26 cellular contexts compared by ENCODE assay signal in genomic region chr1:45395051-45395450, GRCh38.
DNase-seq lines count a peak whose midpoint lies in the region; ATAC-seq and TF ChIP-seq lines count a peak whose summit lies in the region.
"Had no signal": no experiment of that assay in that cellular context is flagged by ENCODE, and none has a peak within 500 bp of the region (broad histone marks: within the 10 kb centered on the region; RNA-seq: fewer than 3 reads in every experiment).

No MANE protein-coding gene starts in this region.

- H3K27ac Mint-ChIP-seq in activated naive CD4-positive, alpha-beta T cell treated with anti-CD3 and anti-CD28 coated beads, Interleukin-2, amount 50 U/mL, for 24 hours, result peak overlapping the region; percentile 71
- H3K27ac Mint-ChIP-seq in stimulated activated memory B cell treated with anti-CD40 and anti-IgM and Interleukin-4, amounts not matched to agents 10 μg/mL and 1 μg/mL and 100 μg/mL, for 72 hours, result peak overlapping the region; percentile 77
- H3K27ac Mint-ChIP-seq: activated CD4-positive, alpha-beta T cell treated with anti-CD3 and anti-CD28 coated beads for 36 hours; activated naive CD8-positive, alpha-beta T cell had no signal

- H3K4me3 ChIP-seq in epithelial cell of esophagus (ENCODE audit: low read length), result no peak overlapping the region
- H3K4me3 ChIP-seq: breast epithelium, ovary, Peyer's patch, skin epidermis had no signal

- TF ChIP-seq POLR2A in GM18505 (IDR thresholded peaks at IDR 0.05; ENCODE audit: borderline replicate concordance, extremely low read depth, insufficient read depth, insufficient read length), result no peak

- no peak for ATAC-seq in stimulated activated memory B cell treated with anti-CD40 and anti-IgM and Interleukin-4, amounts not matched to agents 10 μg/mL and 1 μg/mL and 100 μg/mL, for 72 hours
- no peak for ATAC-seq in HG03135 (IDR thresholded peaks at IDR 0.05; ENCODE audit: unreplicated experiment)
- no peak for ATAC-seq in GM18498 (IDR thresholded peaks at IDR 0.05; ENCODE audit: unreplicated experiment)
- no peak for ATAC-seq in GM18505 (IDR thresholded peaks at IDR 0.05; ENCODE audit: unreplicated experiment)
- ATAC-seq: stimulated activated naive CD8-positive, alpha-beta T cell treated with anti-CD3 and anti-CD28 coated beads, Interleukin-15, amount 100 ng/mL, for 72 hours had no signal

- peaks cover 4% of the 10 kb centered on the region for H3K4me1 Mint-ChIP-seq in activated naive CD4-positive, alpha-beta T cell treated with anti-CD3 and anti-CD28 coated beads, Interleukin-2, amount 50 U/mL, for 24 hours
- peaks cover 49% of the 10 kb centered on the region for H3K4me1 Mint-ChIP-seq in stimulated activated memory B cell treated with anti-CD40 and anti-IgM and Interleukin-4, amounts not matched to agents 10 μg/mL and 1 μg/mL and 100 μg/mL, for 72 hours

- H3K9me3 Mint-ChIP-seq in activated naive CD4-positive, alpha-beta T cell treated with anti-CD3 and anti-CD28 coated beads, Interleukin-2, amount 50 U/mL, for 24 hours, result no peaks in the 10 kb centered on the region
- H3K9me3 Mint-ChIP-seq in stimulated activated memory B cell treated with anti-CD40 and anti-IgM and Interleukin-4, amounts not matched to agents 10 μg/mL and 1 μg/mL and 100 μg/mL, for 72 hours, result no peaks in the 10 kb centered on the region
- H3K9me3 Mint-ChIP-seq: activated CD8-positive, alpha-beta T cell treated with anti-CD3 and anti-CD28 coated beads for 36 hours; CD8-positive, alpha-beta T cell; stimulated activated naive CD8-positive, alpha-beta T cell treated with anti-CD3 and anti-CD28 coated beads, Interleukin-15, amount 100 ng/mL, for 72 hours had no signal

- no peak for TF ChIP-seq CTCF in epithelial cell of esophagus (IDR thresholded peaks at IDR 0.05; ENCODE audit: insufficient read depth, low read depth, low read length, missing control alignments)

- H3K36me3 Mint-ChIP-seq in activated naive CD4-positive, alpha-beta T cell treated with anti-CD3 and anti-CD28 coated beads, Interleukin-2, amount 50 U/mL, for 24 hours, result no peaks in the 10 kb centered on the region
- H3K36me3 Mint-ChIP-seq in stimulated activated memory B cell treated with anti-CD40 and anti-IgM and Interleukin-4, amounts not matched to agents 10 μg/mL and 1 μg/mL and 100 μg/mL, for 72 hours, result peaks cover 4% of the 10 kb centered on the region
- H3K36me3 Mint-ChIP-seq: activated naive CD8-positive, alpha-beta T cell; CD8-positive, alpha-beta T cell had no signal

- H3K4me3 Mint-ChIP-seq in activated naive CD4-positive, alpha-beta T cell treated with anti-CD3 and anti-CD28 coated beads, Interleukin-2, amount 50 U/mL, for 24 hours, result no peak overlapping the region
- no peak overlapping the region for H3K4me3 Mint-ChIP-seq in stimulated activated memory B cell treated with anti-CD40 and anti-IgM and Interleukin-4, amounts not matched to agents 10 μg/mL and 1 μg/mL and 100 μg/mL, for 72 hours
- H3K4me3 Mint-ChIP-seq: activated CD4-positive, alpha-beta T cell treated with anti-CD3 and anti-CD28 coated beads for 36 hours; activated CD8-positive, alpha-beta T cell treated with anti-CD3 and anti-CD28 coated beads for 36 hours; activated naive CD8-positive, alpha-beta T cell; CD8-positive, alpha-beta T cell; stimulated activated naive CD8-positive, alpha-beta T cell treated with anti-CD3 and anti-CD28 coated beads, Interleukin-15, amount 100 ng/mL, for 72 hours had no signal

- H3K27me3 Mint-ChIP-seq in activated naive CD4-positive, alpha-beta T cell treated with anti-CD3 and anti-CD28 coated beads, Interleukin-2, amount 50 U/mL, for 24 hours, result no peaks in the 10 kb centered on the region
- H3K27me3 Mint-ChIP-seq in stimulated activated memory B cell treated with anti-CD40 and anti-IgM and Interleukin-4, amounts not matched to agents 10 μg/mL and 1 μg/mL and 100 μg/mL, for 72 hours, result no peaks in the 10 kb centered on the region
- H3K27me3 Mint-ChIP-seq: activated CD4-positive, alpha-beta T cell treated with anti-CD3 and anti-CD28 coated beads for 36 hours; activated CD8-positive, alpha-beta T cell treated with anti-CD3 and anti-CD28 coated beads for 36 hours; activated naive CD8-positive, alpha-beta T cell; stimulated activated naive CD8-positive, alpha-beta T cell treated with anti-CD3 and anti-CD28 coated beads, Interleukin-15, amount 100 ng/mL, for 72 hours had no signal

- DNase-seq in activated naive CD4-positive, alpha-beta T cell (lab: John Stamatoyannopoulos, UW), result no peak
- DNase-seq in NAMALWA (ENCODE audit: low spot score), result peak; percentile 28
- peak; percentile 77 for DNase-seq in epithelial cell of esophagus (ENCODE audit: low read depth)
- DNase-seq: activated CD4-positive, alpha-beta T cell treated with anti-CD3 and anti-CD28 coated beads for 36 hours; activated CD8-positive, alpha-beta T cell treated with anti-CD3 and anti-CD28 coated beads for 36 hours; CD8-positive, alpha-beta T cell; effector CD4-positive, alpha-beta T cell; EL; hypothalamus; NCI-H1417 treated with DMSO at 0.1 percent for 48 hours; NCI-H2029 treated with DMSO at 0.1 percent for 48 hours; NCI-H526; ovary; Peyer's patch; SIG-M5; stimulated activated naive CD8-positive, alpha-beta T cell treated with anti-CD3 and anti-CD28 coated beads, Interleukin-15, amount 100 ng/mL, for 72 hours; SW 1271; T-helper 9 cell had no signal

Comparison
In these comparisons a context has a peak if more than half of its experiments do, and no peak if none do; other contexts are left out.
1. DNase-seq: peak in NAMALWA (single experiment) and epithelial cell of esophagus (single experiment); none in activated naive CD4-positive, alpha-beta T cell (0 of 4).